ENCODE assay signal across 8 cellular contexts in genomic region chr2:111116843-111117665, GRCh38. TPM values are rescaled to one million over a fixed set of nuclear protein-coding genes. Genes with fewer than 3 reads are reported as not detected.
DNase-seq lines count a peak whose midpoint lies in the region; ATAC-seq and TF ChIP-seq lines count a peak whose summit lies in the region.

No MANE protein-coding gene starts in this region.

- H3K4me1 Mint-ChIP-seq in IgD-negative memory B cell = peaks cover 20 to 34% (median 22%) of the 10 kb centered on the region in 3 donors
- H3K4me1 Mint-ChIP-seq in activated T-helper 1 cell treated with anti-CD3 and anti-CD28 coated beads, Interleukin-12 subunit alpha, Interleukin-12 subunit beta, Interleukin-2, Interleukin-4 antibody, amounts not matched to agents 30 ng/mL and 10 ng/mL and 1 ng/mL, durations not matched to agents 14 hours and 24 hours and 36 hours (ENCODE audit: low read depth) = peaks cover 43% of the 10 kb centered on the region

- TF ChIP-seq CTCF in Panc1 (IDR thresholded peaks at IDR 0.05) = peak; percentile 95

- peak overlapping the region; percentile 47 to 70 for H3K4me3 ChIP-seq in Panc1 (ENCODE audit: low read depth in 2 of 2, low read length in 2 of 2)

- H3K27ac Mint-ChIP-seq in IgD-negative memory B cell = peak overlapping the region; percentile 16 to 90 (median 88)
- peak overlapping the region; percentile 86 for H3K27ac Mint-ChIP-seq in activated T-helper 1 cell treated with anti-CD3 and anti-CD28 coated beads, Interleukin-12 subunit alpha, Interleukin-12 subunit beta, Interleukin-2, Interleukin-4 antibody, amounts not matched to agents 30 ng/mL and 10 ng/mL and 1 ng/mL, durations not matched to agents 14 hours and 24 hours and 36 hours

- no peaks in the 10 kb centered on the region for H3K9me3 ChIP-seq in Panc1 (ENCODE audit: control insufficient read depth, insufficient read depth, low read depth, low read length)

- H3K9me3 Mint-ChIP-seq in IgD-negative memory B cell = no peaks in the 10 kb centered on the region
- no peaks in the 10 kb centered on the region for H3K9me3 Mint-ChIP-seq in activated T-helper 1 cell treated with anti-CD3 and anti-CD28 coated beads, Interleukin-12 subunit alpha, Interleukin-12 subunit beta, Interleukin-2, Interleukin-4 antibody, amounts not matched to agents 30 ng/mL and 10 ng/mL and 1 ng/mL, durations not matched to agents 14 hours and 24 hours and 36 hours

- peaks cover 41% of the 10 kb centered on the region for H3K27me3 Mint-ChIP-seq in IgD-negative memory B cell
- H3K27me3 Mint-ChIP-seq in activated T-helper 1 cell treated with anti-CD3 and anti-CD28 coated beads, Interleukin-12 subunit alpha, Interleukin-12 subunit beta, Interleukin-2, Interleukin-4 antibody, amounts not matched to agents 30 ng/mL and 10 ng/mL and 1 ng/mL, durations not matched to agents 14 hours and 24 hours and 36 hours (ENCODE audit: insufficient read depth) = peaks cover 22% of the 10 kb centered on the region

- peak overlapping the region; percentile 69 for H3K27ac ChIP-seq in Panc1 (ENCODE audit: low read length)

- DNase-seq in DMS53 (lab: John Stamatoyannopoulos, UW) (peak; percentile 97), Panc1 (ENCODE audit: low read depth, low spot score) (peak; percentile 63), fibroblast of gingiva (ENCODE audit: low read depth) (peak; percentile 55), myocyte (ENCODE audit: low read depth) (peak; percentile 86)
- peak; percentile 59 for DNase-seq in activated T-helper 1 cell treated with anti-CD3 and anti-CD28 coated beads, Interleukin-12 subunit alpha, Interleukin-12 subunit beta, Interleukin-2, Interleukin-4 antibody, amounts not matched to agents 30 ng/mL and 10 ng/mL and 1 ng/mL, durations not matched to agents 14 hours and 24 hours and 36 hours (ENCODE audit: low spot score)
- DNase-seq in stimulated activated naive CD4-positive, alpha-beta T cell treated with Interleukin-2 at 50 U/mL for 16 hours (lab: John Stamatoyannopoulos, UW) = peak; percentile 54

- ATAC-seq in Panc1 = peak; percentile 75
- no peak for ATAC-seq in HG03025 (IDR thresholded peaks at IDR 0.05; ENCODE audit: low FRiP score, unreplicated experiment)

- intact Hi-C loops in Panc1 (cut with micrococcal nuclease; ENCODE audit: unreplicated experiment) = no loop called here
- intact Hi-C loops in activated T-helper 1 cell treated with anti-CD3 and anti-CD28 coated beads, Interleukin-12 subunit alpha, Interleukin-12 subunit beta, Interleukin-2, Interleukin-4 antibody, amounts not matched to agents 30 ng/mL and 10 ng/mL and 1 ng/mL, durations not matched to agents 14 hours and 24 hours and 36 hours (cut with micrococcal nuclease) = loop anchor here (1.0 to 10.0 kb wide), 14 partner anchors 25 to 589 kb away; partner anchors contain the start of gene BUB1

- H3K36me3 Mint-ChIP-seq in IgD-negative memory B cell = no peaks in the 10 kb centered on the region
- H3K36me3 Mint-ChIP-seq in activated T-helper 1 cell treated with anti-CD3 and anti-CD28 coated beads, Interleukin-12 subunit alpha, Interleukin-12 subunit beta, Interleukin-2, Interleukin-4 antibody, amounts not matched to agents 30 ng/mL and 10 ng/mL and 1 ng/mL, durations not matched to agents 14 hours and 24 hours and 36 hours (ENCODE audit: low read depth) = peaks cover 19% of the 10 kb centered on the region

- CTCF ChIA-PET in Panc1 (lab: Charles Lee) = no interaction called here

- BruUV-seq in Panc1 (replicated peaks; lab: Mats Ljungman, UMichigan) = no TSS peak

- POLR2A ChIA-PET in Panc1 (lab: Charles Lee) = interaction anchor here (0.6 kb wide), 2 partner anchors 20 to 582 kb away, joined by 4 to 7 read pairs; no protein-coding TSS in a partner anchor

- peak overlapping the region; percentile 76 to 95 (median 82) for H3K4me3 Mint-ChIP-seq in IgD-negative memory B cell
- peak overlapping the region; percentile 95 for H3K4me3 Mint-ChIP-seq in activated T-helper 1 cell treated with anti-CD3 and anti-CD28 coated beads, Interleukin-12 subunit alpha, Interleukin-12 subunit beta, Interleukin-2, Interleukin-4 antibody, amounts not matched to agents 30 ng/mL and 10 ng/mL and 1 ng/mL, durations not matched to agents 14 hours and 24 hours and 36 hours

- no peaks in the 10 kb centered on the region; the same call in 1 of the 2 replicates for H3K27me3 ChIP-seq in Panc1 (ENCODE audit: control insufficient read depth, insufficient read depth, low read length)

- peaks cover 8% of the 10 kb centered on the region for H3K4me1 ChIP-seq in Panc1 (ENCODE audit: control insufficient read depth, insufficient read depth, low read length)

- H3K36me3 ChIP-seq in Panc1 (ENCODE audit: control insufficient read depth, insufficient read depth, low read length) = no peaks in the 10 kb centered on the region; the same call in 1 of the 2 replicates

- in situ Hi-C loops in Panc1 (cut with HindIII; ENCODE audit: low pct_unique_long_range_greater_than_20kb, low sequenced_read_pairs) = no loop called here

RNA-seq across cellular contexts. Expression of gene BCL2L11, which starts 3.7 kb away (rescaled TPM):
- 22.3 TPM for polyA plus RNA-seq in IgD-negative memory B cell
- total RNA-seq in Panc1 (2021; ENCODE audit: unreplicated experiment) (43.8 TPM), myocyte (23.5 and 36.2 TPM in 2 replicates)
- 26.5 TPM for polyA plus RNA-seq in Panc1 (2012; ENCODE audit: insufficient read length)
- total RNA-seq in activated T-helper 1 cell treated with anti-CD3 and anti-CD28 coated beads, Interleukin-12 subunit alpha, Interleukin-12 subunit beta, Interleukin-2, Interleukin-4 antibody, amounts not matched to agents 30 ng/mL and 10 ng/mL and 1 ng/mL, durations not matched to agents 14 hours and 24 hours and 36 hours = 335 and 347 TPM in 2 replicates
- 23.2 TPM for polyA plus RNA-seq in myocyte (2012)
